In genomic region chr2:19021721-19022120, GRCh38 we compare ENCODE assay signal across 14 cellular contexts.
DNase-seq lines count a peak whose midpoint lies in the region; ATAC-seq and TF ChIP-seq lines count a peak whose summit lies in the region.
"Had no signal": no experiment of that assay in that cellular context is flagged by ENCODE, and none has a peak within 500 bp of the region (broad histone marks: within the 10 kb centered on the region; RNA-seq: fewer than 3 reads in every experiment).

No MANE protein-coding gene starts in this region.

- H3K4me1 Mint-ChIP-seq in immature natural killer cell, result no peaks in the 10 kb centered on the region
- H3K4me1 Mint-ChIP-seq: CD4-positive, CD25-positive, alpha-beta regulatory T cell had no signal

- POLR2A ChIA-PET in PC-3 (lab: Charles Lee; ENCODE audit: unreplicated experiment), result no interaction called here

- ATAC-seq in GM21390 (IDR thresholded peaks at IDR 0.05; ENCODE audit: unreplicated experiment) (no peak), PC-3 (no peak)
- ATAC-seq: activated T-cell treated with anti-CD3 and anti-CD28 coated beads, Interleukin-2, amount 50 U/mL, for 4 hours had no signal

- TF ChIP-seq CTCF in AG10803 (conservative IDR thresholded peaks at IDR 0.05; ENCODE audit: low read length) (no peak), PC-3 (conservative IDR thresholded peaks at IDR 0.05; ENCODE audit: low read depth, low read length) (no peak)

- H3K36me3 Mint-ChIP-seq in immature natural killer cell, result peaks cover 0 to 6% (median 0%) of the 10 kb centered on the region in 3 donors
- H3K36me3 Mint-ChIP-seq: CD4-positive, CD25-positive, alpha-beta regulatory T cell had no signal

- no peak overlapping the region for H3K9ac ChIP-seq in PC-3 (ENCODE audit: low read length)

- no peaks in the 10 kb centered on the region for H4K20me1 ChIP-seq in PC-3 (ENCODE audit: low read length)

- no peak overlapping the region for H3K4me3 ChIP-seq in AG10803 (ENCODE audit: low read length)
- H3K4me3 ChIP-seq in PC-3 (ENCODE audit: low read length), result no peak overlapping the region

- no peak overlapping the region for H3K27ac ChIP-seq in PC-3 (ENCODE audit: low read length)
- H3K27ac ChIP-seq: foreskin keratinocyte had no signal

- peak; percentile 98 for DNase-seq in AG10803 (ENCODE audit: low read depth)
- DNase-seq in HuH-7.5 (ENCODE audit: low spot score), result peak; percentile 13
- DNase-seq in dedifferentiated amniotic fluid mesenchymal stem cell (ENCODE audit: extremely low spot score), result peak; percentile 81
- peak; percentile 56 for DNase-seq in non-pigmented ciliary epithelial cell (ENCODE audit: low read depth)
- DNase-seq in immature natural killer cell, result no peak
- DNase-seq in PC-3, result no peak
- DNase-seq in OCI-M1 (lab: John Stamatoyannopoulos, UW), result no peak
- DNase-seq: activated CD4-positive, alpha-beta T cell treated with anti-CD3 and anti-CD28 coated beads, Interleukin-2, amount 50 U/mL, for 4 hours; activated T-cell treated with anti-CD3 and anti-CD28 coated beads, Interleukin-2, amount 50 U/mL, for 4 hours; CD4-positive, CD25-positive, alpha-beta regulatory T cell; MM.1S; SIG-M5 had no signal

- H3K9me2 ChIP-seq in PC-3 (replicated peaks; ENCODE audit: low read length), result no peaks in the 10 kb centered on the region

- no peak overlapping the region for H2AFZ ChIP-seq in PC-3 (ENCODE audit: low read length)

- H3K27me3 ChIP-seq in PC-3 (ENCODE audit: low read length), result no peaks in the 10 kb centered on the region
- H3K27me3 ChIP-seq: foreskin keratinocyte had no signal

- H3K4me3 Mint-ChIP-seq in immature natural killer cell, result no peak overlapping the region
- H3K4me3 Mint-ChIP-seq: activated T-cell treated with anti-CD3 and anti-CD28 coated beads, Interleukin-2, amount 50 U/mL, for 4 hours; CD4-positive, CD25-positive, alpha-beta regulatory T cell had no signal

- H3K9me3 ChIP-seq in PC-3 (ENCODE audit: low read length), result no peaks in the 10 kb centered on the region

- H3K4me2 ChIP-seq in PC-3 (ENCODE audit: low read length), result no peak overlapping the region

- H3K36me3 ChIP-seq in PC-3 (ENCODE audit: low read depth, low read length), result no peaks in the 10 kb centered on the region

- peaks cover 9% of the 10 kb centered on the region; the same call in 1 of the 2 replicates for H3K4me1 ChIP-seq in PC-3 (ENCODE audit: insufficient read depth, low read length)

- peaks cover 23 to 62% (median 29%) of the 10 kb centered on the region in 6 donors for H3K9me3 Mint-ChIP-seq in immature natural killer cell
- H3K9me3 Mint-ChIP-seq: activated T-cell treated with anti-CD3 and anti-CD28 coated beads, Interleukin-2, amount 50 U/mL, for 4 hours had no signal

- CTCF ChIA-PET in PC-3 (lab: Charles Lee), result no interaction called here

- intact Hi-C loops in PC-3 (cut with micrococcal nuclease), result no loop called here

- H3K27me3 Mint-ChIP-seq in immature natural killer cell (ENCODE audit: low read depth in 3 of 3), result peaks cover 0 to 3% (median 0%) of the 10 kb centered on the region in 3 donors
- H3K27me3 Mint-ChIP-seq: CD4-positive, CD25-positive, alpha-beta regulatory T cell had no signal

- no TSS peak for BruUV-seq in PC-3 (replicated peaks; lab: Mats Ljungman, UMichigan)

- no peaks in the 10 kb centered on the region for H3F3A ChIP-seq in PC-3 (ENCODE audit: low read length, unreplicated experiment)

- H3K79me2 ChIP-seq in PC-3 (ENCODE audit: low read length), result no peaks in the 10 kb centered on the region

- no peak overlapping the region for H3K27ac Mint-ChIP-seq in immature natural killer cell
- H3K27ac Mint-ChIP-seq: CD4-positive, CD25-positive, alpha-beta regulatory T cell had no signal

Comparison
In these comparisons a context has a peak if more than half of its experiments do, and no peak if none do; other contexts are left out.
1. DNase-seq: peak in AG10803 (single experiment), HuH-7.5 (single experiment), dedifferentiated amniotic fluid mesenchymal stem cell (single experiment) and non-pigmented ciliary epithelial cell (single experiment); none in immature natural killer cell (0 of 3), PC-3 (single experiment) and OCI-M1 (single experiment).